ENCODE assay signal across 15 cellular contexts in genomic region chr22:46764779-46765485, GRCh38. TPM values are rescaled to one million over a fixed set of nuclear protein-coding genes. Genes with fewer than 3 reads are reported as not detected.
DNase-seq lines count a peak whose midpoint lies in the region; ATAC-seq and TF ChIP-seq lines count a peak whose summit lies in the region.
"Had no signal": no experiment of that assay in that cellular context is flagged by ENCODE, and none has a peak within 500 bp of the region (broad histone marks: within the 10 kb centered on the region; RNA-seq: fewer than 3 reads in every experiment).

No MANE protein-coding gene starts in this region.

- no peak overlapping the region for H2AFZ ChIP-seq in trophoblast cell (ENCODE audit: insufficient read depth, low read length, poor library complexity)

- H3K79me1 ChIP-seq in trophoblast cell (ENCODE audit: low read length): peaks cover 10% of the 10 kb centered on the region

- H3K36me3 ChIP-seq in trophoblast cell (ENCODE audit: control insufficient read depth in 1 of 2, insufficient read depth in 2 of 2, low read length in 2 of 2): peaks cover 0 to 2% of the 10 kb centered on the region in 2 experiments
- H3K36me3 ChIP-seq: uterus had no signal

- no peaks in the 10 kb centered on the region for H3K27me3 Mint-ChIP-seq in activated CD4-positive, alpha-beta T cell treated with anti-CD3 and anti-CD28 coated beads, Interleukin-2, amount 10 ng/mL, durations not matched to agents 24 days and 14 days
- H3K27me3 Mint-ChIP-seq in chondrocyte (ENCODE audit: low read depth): no peaks in the 10 kb centered on the region

- intact Hi-C loops in activated CD4-positive, alpha-beta T cell treated with anti-CD3 and anti-CD28 coated beads, Interleukin-2, amount 10 ng/mL, durations not matched to agents 24 days and 14 days (cut with micrococcal nuclease): no loop called here

- no peak for DNase-seq in activated CD4-positive, alpha-beta T cell treated with anti-CD3 and anti-CD28 coated beads, Interleukin-2, amount 10 ng/mL, durations not matched to agents 24 days and 14 days
- DNase-seq in activated CD4-positive, alpha-beta T cell treated with anti-CD3 and anti-CD28 coated beads for 4 hours: no peak
- DNase-seq in NCI-H2196 treated with DMSO at 0.1 percent for 48 hours (lab: John Stamatoyannopoulos, UW; ENCODE audit: unreplicated experiment) (peak; percentile 12), chondrocyte (ENCODE audit: low spot score) (peak; percentile 12), trophoblast cell (no peak), NCI-H1694 (lab: John Stamatoyannopoulos, UW) (no peak), NOMO-1 (lab: John Stamatoyannopoulos, UW; ENCODE audit: unreplicated experiment in 2 of 2) (no peak)
- DNase-seq: MG63; NCI-H2171; stimulated activated CD4-positive, alpha-beta T cell treated with anti-CD3 and anti-CD28 coated beads, Interleukin-12 subunit alpha, Interleukin-12 subunit beta, amount 100 ng/mL, for 4 hours; T1000; uterus had no signal

- no peak overlapping the region for H3K14ac ChIP-seq in trophoblast cell (ENCODE audit: low read length)

- peak overlapping the region; percentile 24 for H3K4ac ChIP-seq in trophoblast cell (ENCODE audit: low read depth, low read length)

- H3K23ac ChIP-seq in trophoblast cell (ENCODE audit: low read length): no peak overlapping the region

- no peak overlapping the region for H3K27ac ChIP-seq in trophoblast cell (ENCODE audit: low read depth, low read length)
- H3K27ac ChIP-seq: A549, HL-60 had no signal

- no peak overlapping the region for H4K91ac ChIP-seq in trophoblast cell (ENCODE audit: low read depth, low read length)

- H3K4me3 ChIP-seq in trophoblast cell (ENCODE audit: low read depth, low read length): no peak overlapping the region
- H3K4me3 ChIP-seq: A549, MG63, uterus had no signal

- ATAC-seq in GM18502 (IDR thresholded peaks at IDR 0.05; ENCODE audit: poor library complexity, unreplicated experiment): no peak
- ATAC-seq: A549 had no signal

- no peak overlapping the region for H3K9ac ChIP-seq in trophoblast cell (ENCODE audit: low read length)

- H3K4me2 ChIP-seq in trophoblast cell (ENCODE audit: low read length): no peak overlapping the region

- peaks cover 27% of the 10 kb centered on the region for H3K36me3 Mint-ChIP-seq in activated CD4-positive, alpha-beta T cell treated with anti-CD3 and anti-CD28 coated beads, Interleukin-2, amount 10 ng/mL, durations not matched to agents 24 days and 14 days (ENCODE audit: low read depth)
- H3K36me3 Mint-ChIP-seq in chondrocyte (ENCODE audit: low read depth): no peaks in the 10 kb centered on the region

- no peak overlapping the region for H3K18ac ChIP-seq in trophoblast cell (ENCODE audit: low read length)

- no peak overlapping the region for H4K12ac ChIP-seq in trophoblast cell (ENCODE audit: low read depth, low read length)

- H3K4me1 Mint-ChIP-seq in activated CD4-positive, alpha-beta T cell treated with anti-CD3 and anti-CD28 coated beads, Interleukin-2, amount 10 ng/mL, durations not matched to agents 24 days and 14 days: peaks cover 52% of the 10 kb centered on the region
- H3K4me1 Mint-ChIP-seq in chondrocyte (ENCODE audit: low read depth): peaks cover 49% of the 10 kb centered on the region

- no peaks in the 10 kb centered on the region for H3K9me3 Mint-ChIP-seq in activated CD4-positive, alpha-beta T cell treated with anti-CD3 and anti-CD28 coated beads, Interleukin-2, amount 10 ng/mL, durations not matched to agents 24 days and 14 days
- H3K9me3 Mint-ChIP-seq in chondrocyte (ENCODE audit: low read depth): no peaks in the 10 kb centered on the region

- H3K27me3 ChIP-seq in trophoblast cell (ENCODE audit: insufficient read depth, low read length): no peaks in the 10 kb centered on the region
- H3K27me3 ChIP-seq: MG63, uterus had no signal

- no peak overlapping the region for H2AK5ac ChIP-seq in trophoblast cell (ENCODE audit: low read length)

- peak overlapping the region; percentile 99 for H3K27ac Mint-ChIP-seq in activated CD4-positive, alpha-beta T cell treated with anti-CD3 and anti-CD28 coated beads, Interleukin-2, amount 10 ng/mL, durations not matched to agents 24 days and 14 days
- no peak overlapping the region for H3K27ac Mint-ChIP-seq in chondrocyte (ENCODE audit: unreplicated experiment)

- TF ChIP-seq CTCF in chondrocyte (IDR thresholded peaks at IDR 0.05): no peak

- H3K79me2 ChIP-seq in trophoblast cell (ENCODE audit: control insufficient read depth, insufficient read depth, low read length, poor library complexity): peaks cover 11% of the 10 kb centered on the region

- H3K9me3 ChIP-seq in trophoblast cell (ENCODE audit: insufficient read depth, low read depth, low read length): no peaks in the 10 kb centered on the region
- H3K9me3 ChIP-seq: A549, MG63, uterus had no signal

- no CpG with 5 or more reads among the region's 6 CpGs for WGBS in trophoblast cell (ENCODE audit: extremely low coverage, insufficient coverage, insufficient read length)

- no peak overlapping the region for H4K8ac ChIP-seq in trophoblast cell (ENCODE audit: low read depth, low read length)

- H2BK12ac ChIP-seq in trophoblast cell (ENCODE audit: low read length): no peak overlapping the region

- H2BK5ac ChIP-seq in trophoblast cell (ENCODE audit: low read depth, low read length, poor library complexity): no peak overlapping the region

- H2BK120ac ChIP-seq in trophoblast cell (ENCODE audit: insufficient read depth, low read length, poor library complexity): no peak overlapping the region

- peak overlapping the region; percentile 97 for H3K4me3 Mint-ChIP-seq in activated CD4-positive, alpha-beta T cell treated with anti-CD3 and anti-CD28 coated beads, Interleukin-2, amount 10 ng/mL, durations not matched to agents 24 days and 14 days
- H3K4me3 Mint-ChIP-seq in chondrocyte (ENCODE audit: unreplicated experiment): no peak overlapping the region

- H3K4me1 ChIP-seq in trophoblast cell (ENCODE audit: control insufficient read depth in 1 of 2, insufficient read depth in 2 of 2, low read length in 2 of 2): peaks cover 3% of the 10 kb centered on the region in 2 experiments
- H3K4me1 ChIP-seq: uterus had no signal

RNA-seq across cellular contexts. Expression of gene TBC1D22A, which starts 2.5 kb away (rescaled TPM):
- 39.2 and 41.0 TPM in 2 replicates for total RNA-seq in activated CD4-positive, alpha-beta T cell treated with anti-CD3 and anti-CD28 coated beads, Interleukin-2, amount 10 ng/mL, durations not matched to agents 24 days and 14 days
- total RNA-seq in chondrocyte: 18.9 to 21.1 TPM (median 18.9 TPM) in 3 replicates
- 14.7 and 15.8 TPM in 2 replicates for polyA plus RNA-seq in trophoblast cell (2013)

RNA-seq across cellular contexts. Expression of gene CERK, which starts 26.9 kb away (rescaled TPM):
- 62.8 and 63.2 TPM in 2 replicates for total RNA-seq in activated CD4-positive, alpha-beta T cell treated with anti-CD3 and anti-CD28 coated beads, Interleukin-2, amount 10 ng/mL, durations not matched to agents 24 days and 14 days
- total RNA-seq in chondrocyte: 28.8 to 31.8 TPM (median 29.2 TPM) in 3 replicates
- 19.8 and 21.2 TPM in 2 replicates for polyA plus RNA-seq in trophoblast cell (2013)

Comparison
In these comparisons a context has a peak if more than half of its experiments do, and no peak if none do; other contexts are left out.
1. DNase-seq: peak in NCI-H2196 treated with DMSO at 0.1 percent for 48 hours (single experiment) and chondrocyte (single experiment); none in activated CD4-positive, alpha-beta T cell treated with anti-CD3 and anti-CD28 coated beads, Interleukin-2, amount 10 ng/mL, durations not matched to agents 24 days and 14 days (single experiment), activated CD4-positive, alpha-beta T cell treated with anti-CD3 and anti-CD28 coated beads for 4 hours (0 of 2), trophoblast cell (0 of 2), NCI-H1694 (single experiment) and NOMO-1 (0 of 2).